ENCODE assay signal across 8 cellular contexts in genomic region chr19:2034729-2035589, GRCh38. TPM values are rescaled to one million over a fixed set of nuclear protein-coding genes. Genes with fewer than 3 reads are reported as not detected.
DNase-seq lines count a peak whose midpoint lies in the region; ATAC-seq lines count a peak whose summit lies in the region.

No MANE protein-coding gene starts in this region.

- no peaks in the 10 kb centered on the region for H3K9me3 Mint-ChIP-seq in activated CD4-positive, alpha-beta T cell treated with anti-CD3 and anti-CD28 coated beads for 36 hours (ENCODE audit: low read depth)

- peaks cover 0 to 6% of the 10 kb centered on the region in 2 donors for H3K4me1 ChIP-seq in esophagus (ENCODE audit: control insufficient read depth in 2 of 2, insufficient read depth in 2 of 2, low read length in 1 of 2)

- no peak overlapping the region for H3K4me3 Mint-ChIP-seq in activated CD4-positive, alpha-beta T cell treated with anti-CD3 and anti-CD28 coated beads for 36 hours

- WGBS in esophagus, 2 donors: 38 to 44% methylated on average over 34 of the region's 34 CpGs

- peaks cover 9% of the 10 kb centered on the region for H3K36me3 Mint-ChIP-seq in activated CD4-positive, alpha-beta T cell treated with anti-CD3 and anti-CD28 coated beads for 36 hours (ENCODE audit: low read depth)

- peaks cover 0 to 9% of the 10 kb centered on the region in 2 donors for H3K9me3 ChIP-seq in esophagus (ENCODE audit: control insufficient read depth in 2 of 2, insufficient read depth in 1 of 2, low read depth in 1 of 2, low read length in 1 of 2)

- peaks cover 3 to 14% of the 10 kb centered on the region in 2 donors for H3K36me3 ChIP-seq in esophagus (ENCODE audit: control insufficient read depth in 2 of 2, insufficient read depth in 2 of 2, low read length in 1 of 2)

- peaks cover 31% of the 10 kb centered on the region for H3K4me1 Mint-ChIP-seq in activated CD4-positive, alpha-beta T cell treated with anti-CD3 and anti-CD28 coated beads for 36 hours

- no peak overlapping the region for H3K27ac Mint-ChIP-seq in activated CD4-positive, alpha-beta T cell treated with anti-CD3 and anti-CD28 coated beads for 36 hours

- no peaks in the 10 kb centered on the region for H3K27me3 Mint-ChIP-seq in activated CD4-positive, alpha-beta T cell treated with anti-CD3 and anti-CD28 coated beads for 36 hours

- POLR2A ChIA-PET in activated CD4-positive, alpha-beta T cell treated with anti-CD3 and anti-CD28 coated beads for 36 hours (lab: Charles Lee): interaction anchor here (0.6 to 1.1 kb wide), 3 partner anchors 17 to 199 kb away, joined by 3 to 11 read pairs (median 4); partner anchors contain the start of gene MKNK2

- ATAC-seq in activated CD4-positive, alpha-beta T cell treated with anti-CD3 and anti-CD28 coated beads for 36 hours: peak; percentile 70
- ATAC-seq in HG03175 (IDR thresholded peaks at IDR 0.05; ENCODE audit: unreplicated experiment) (no peak), HG02678 (IDR thresholded peaks at IDR 0.05; ENCODE audit: unreplicated experiment) (no peak), HG02798 (IDR thresholded peaks at IDR 0.05; ENCODE audit: poor library complexity, unreplicated experiment) (no peak)

- peak; percentile 44 for DNase-seq in activated gamma-delta T cell treated with Interleukin-2 at 50 U/mL for 16 hours
- no peak for DNase-seq in activated gamma-delta T cell (lab: John Stamatoyannopoulos, UW)
- DNase-seq in activated CD4-positive, alpha-beta T cell treated with anti-CD3 and anti-CD28 coated beads for 36 hours: peak; percentile 90
- DNase-seq in stimulated activated CD4-positive, alpha-beta T cell treated with anti-CD3 and anti-CD28 coated beads, Interleukin-12 subunit alpha, Interleukin-12 subunit beta, amount 100 ng/mL, for 48 hours (ENCODE audit: low read depth in 2 of 3, low spot score in 1 of 3): peak; percentile 41 to 78 (median 67)

- H3K27me3 ChIP-seq in esophagus (ENCODE audit: control insufficient read depth in 1 of 2, insufficient read depth in 2 of 2, low read length in 2 of 2): no peaks in the 10 kb centered on the region

- CTCF ChIA-PET in activated CD4-positive, alpha-beta T cell treated with anti-CD3 and anti-CD28 coated beads for 36 hours (lab: Charles Lee): interaction anchor here (0.5 to 1.0 kb wide), 7 partner anchors 12 to 49 kb away, joined by 3 to 4 read pairs (median 4); no protein-coding TSS in a partner anchor

- H3K4me3 ChIP-seq in esophagus (ENCODE audit: low read depth in 1 of 2, low read length in 2 of 2): no peak overlapping the region

- intact Hi-C loops in activated CD4-positive, alpha-beta T cell treated with anti-CD3 and anti-CD28 coated beads for 36 hours (cut with DNase I, micrococcal nuclease): loop anchor here (1.0 to 5.0 kb wide), 2 partner anchors 19 to 117 kb away; partner anchors contain the start of gene AP3D1 (in 1 of the 2)

- peak overlapping the region; percentile 65 to 82 for H3K27ac ChIP-seq in esophagus (ENCODE audit: low read depth in 2 of 2, low read length in 1 of 2)

RNA-seq across cellular contexts. Expression of gene MKNK2, which starts 16.1 kb away (rescaled TPM):
- 100 to 1,000 TPM; 139 to 155 TPM for total RNA-seq in activated CD4-positive, alpha-beta T cell treated with anti-CD3 and anti-CD28 coated beads for 36 hours
- polyA plus RNA-seq in esophagus: 100 to 1,000 TPM; 167 to 244 TPM

RNA-seq across cellular contexts. Expression of gene BTBD2, which starts 19.4 kb away (rescaled TPM):
- 10 to 100 TPM; 46.7 to 61.8 TPM for total RNA-seq in activated CD4-positive, alpha-beta T cell treated with anti-CD3 and anti-CD28 coated beads for 36 hours
- polyA plus RNA-seq in esophagus: 10 to 100 TPM; 40.0 to 48.9 TPM
